ENCODE assay signal across 33 cellular contexts in the genomic region with DNA sequence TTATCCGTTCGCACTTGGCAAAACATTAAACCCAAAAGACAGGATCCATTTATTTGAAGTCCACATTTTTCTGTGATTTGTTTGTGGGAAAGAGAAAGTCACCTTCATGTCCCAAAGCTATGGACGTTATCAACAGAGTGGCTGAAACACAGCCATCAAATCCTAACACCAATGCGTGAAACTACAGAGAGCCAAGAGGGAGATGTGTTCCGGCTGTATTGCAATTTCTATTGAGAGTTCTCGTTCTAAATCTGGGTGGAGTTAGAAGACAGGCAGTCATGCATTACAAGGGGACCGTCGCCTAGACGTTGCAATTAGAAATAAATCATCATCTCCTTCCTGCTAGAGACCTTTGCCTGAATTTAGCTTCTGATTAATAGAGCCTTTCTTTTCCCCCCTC. TPM values are rescaled to one million over a fixed set of nuclear protein-coding genes. Genes with fewer than 3 reads are reported as not detected.
"Had no signal": no experiment of that assay in that cellular context is flagged by ENCODE, and none has a peak within 500 bp of the region (broad histone marks: within the 10 kb centered on the region; RNA-seq: fewer than 3 reads in every experiment).

No MANE protein-coding gene starts in this region.

- DNase-seq: activated CD4-positive, alpha-beta T cell treated with anti-CD3 and anti-CD28 coated beads, Interleukin-2, amount 10 ng/mL, durations not matched to agents 24 days and 14 days; activated CD4-positive, alpha-beta T cell treated with anti-CD3 and anti-CD28 coated beads, Interleukin-2, amount 50 U/mL, for 4 hours; activated CD8-positive, alpha-beta T cell treated with anti-CD3 and anti-CD28 coated beads for 36 hours; activated effector memory CD4-positive, alpha-beta T cell treated with anti-CD3 and anti-CD28 coated beads, Interleukin-2, amount 50 U/mL, for 16 hours; activated naive CD4-positive, alpha-beta T cell; activated naive CD4-positive, alpha-beta T cell treated with anti-CD3 and anti-CD28 coated beads, Interleukin-2, amount 50 U/mL, for 16 hours; activated naive CD8-positive, alpha-beta T cell treated with anti-CD3 and anti-CD28 coated beads for 36 hours; activated T-cell treated with anti-CD3 and anti-CD28 coated beads, Interleukin-2, amount 50 U/mL, for 1 hour; activated T-cell treated with anti-CD3 and anti-CD28 coated beads, Interleukin-2, amount 50 U/mL, for 72 hours; amniotic stem cell; aorta; brain microvascular endothelial cell; Kasumi-1; KG1; MG63; NCI-H1048; NCI-H1105 treated with DMSO at 0.1 percent for 48 hours; NCI-H1436; NCI-H1694; NCI-H1930; NCI-H2081 treated with DMSO at 0.1 percent for 48 hours; NCI-H226; NCI-H510A; NCI-H526; NCI-H748 treated with DMSO at 0.1 percent for 48 hours; PC-9; SHP77; SJCRH30; SK-N-SH had no signal

- H3K4me1 ChIP-seq: SJCRH30 had no signal

- H2AFZ ChIP-seq: PC-9 had no signal

- H3K27me3 ChIP-seq: brain microvascular endothelial cell, MG63, SJCRH30 had no signal

- H3K9ac ChIP-seq: SK-N-SH had no signal

- H3K4me2 ChIP-seq: PC-9, SK-N-SH had no signal

- H3K9me3 ChIP-seq: MG63, SJCRH30, SK-N-SH had no signal

- ATAC-seq: activated CD8-positive, alpha-beta T cell treated with anti-CD3 and anti-CD28 coated beads for 36 hours; activated T-cell treated with anti-CD3 and anti-CD28 coated beads, Interleukin-2, amount 50 U/mL, for 72 hours; activated T-helper 17 cell treated with anti-CD3 and anti-CD28 coated beads, Interleukin-2, amount 50 U/mL, for 72 hours had no signal

- H3K27ac ChIP-seq: brain microvascular endothelial cell, PC-9, RWPE1, SJCRH30 had no signal

- H3K4me3 ChIP-seq: MG63, PC-9, SJCRH30 had no signal

- H3K36me3 ChIP-seq: brain microvascular endothelial cell, MG63, SJCRH30 had no signal

RNA-seq across cellular contexts. Expression of gene HABP2, which starts 52.4 kb away (rescaled TPM):
- total RNA-seq: activated CD4-positive, alpha-beta T cell treated with anti-CD3 and anti-CD28 coated beads, Interleukin-2, amount 10 ng/mL, durations not matched to agents 24 days and 14 days; activated CD8-positive, alpha-beta memory T cell treated with anti-CD3 and anti-CD28 coated beads for 36 hours; activated CD8-positive, alpha-beta T cell treated with anti-CD3 and anti-CD28 coated beads for 36 hours; activated naive CD8-positive, alpha-beta T cell treated with anti-CD3 and anti-CD28 coated beads for 36 hours; activated T-cell treated with anti-CD3 and anti-CD28 coated beads, Interleukin-2, amount 50 U/mL, for 72 hours; activated T-helper 17 cell treated with anti-CD3 and anti-CD28 coated beads, Interleukin-2, amount 50 U/mL, for 72 hours; aorta; OCI-LY7; PC-9; SJCRH30 had no signal
- polyA plus RNA-seq: aorta, SK-N-SH had no signal

RNA-seq across cellular contexts. Expression of gene NRAP, which starts 58.6 kb away (rescaled TPM):
- total RNA-seq: activated CD4-positive, alpha-beta T cell treated with anti-CD3 and anti-CD28 coated beads, Interleukin-2, amount 10 ng/mL, durations not matched to agents 24 days and 14 days; activated CD8-positive, alpha-beta memory T cell treated with anti-CD3 and anti-CD28 coated beads for 36 hours; activated CD8-positive, alpha-beta T cell treated with anti-CD3 and anti-CD28 coated beads for 36 hours; activated naive CD8-positive, alpha-beta T cell treated with anti-CD3 and anti-CD28 coated beads for 36 hours; activated T-cell treated with anti-CD3 and anti-CD28 coated beads, Interleukin-2, amount 50 U/mL, for 72 hours; activated T-helper 17 cell treated with anti-CD3 and anti-CD28 coated beads, Interleukin-2, amount 50 U/mL, for 72 hours; aorta; OCI-LY7; PC-9; SJCRH30 had no signal
- polyA plus RNA-seq: SK-N-SH had no signal
